In the genomic region with DNA sequence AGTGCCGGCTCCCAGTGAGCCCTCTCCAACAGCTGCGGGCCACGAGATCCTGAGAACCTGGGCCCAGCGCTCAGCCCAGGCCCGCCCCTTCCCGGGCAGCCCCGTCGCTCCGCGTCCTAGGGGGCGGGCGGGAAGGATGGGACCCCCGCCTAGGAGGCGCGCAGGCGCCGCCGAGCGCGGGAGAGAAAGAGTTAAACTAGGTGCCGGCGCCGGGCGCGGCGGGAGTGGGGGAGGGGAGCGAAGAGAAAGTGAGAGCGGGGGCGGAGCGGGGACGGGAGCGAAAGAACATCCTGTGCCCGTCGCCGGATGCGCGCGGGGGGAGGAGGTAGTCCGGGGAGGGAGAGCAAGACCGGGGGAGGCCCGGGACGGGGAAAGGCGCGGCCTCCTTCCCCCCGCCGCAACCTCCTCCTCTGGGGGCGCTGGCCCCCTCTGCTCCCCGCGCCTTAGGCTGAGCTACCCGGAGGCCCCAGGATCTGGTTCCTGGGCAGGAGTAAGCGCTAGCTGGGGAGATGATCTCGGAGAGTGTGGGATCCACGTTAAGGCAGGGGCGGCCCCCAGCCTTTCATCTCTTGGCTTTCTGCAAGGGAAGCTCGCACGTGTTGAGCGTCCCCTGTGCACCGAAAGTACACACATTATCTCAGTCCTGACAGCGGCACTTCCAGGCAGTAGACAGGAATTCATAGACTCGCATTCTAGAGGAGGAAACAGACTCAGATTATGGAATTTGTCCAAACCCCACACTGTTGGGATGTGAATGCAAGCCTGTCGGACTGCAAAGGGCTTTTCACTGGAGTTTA, we compare ENCODE assay signal across 1 cellular context.
A peak's percentile ranks its signal among the peaks of the same experiment; 100 is the strongest.
TF ChIP-seq lines count a peak whose summit lies in the region.

No MANE protein-coding gene starts in this region.

TF ChIP-seq in K562, 482 proteins besides CTCF, POLR2A, EP300 and RAD21 (continues in another document):
- no peak for TF ChIP-seq NR2C1 (IDR thresholded peaks at IDR 0.05)
- no peak for TF ChIP-seq NR2C1 (tag; IDR thresholded peaks at IDR 0.05)
- TF ChIP-seq MXI1 (IDR thresholded peaks at IDR 0.05; ENCODE audit: low read depth, low read length): peak; percentile 60; the same call in 1 of the 2 replicates
- no peak for TF ChIP-seq SMC3 (conservative IDR thresholded peaks at IDR 0.05; ENCODE audit: insufficient read depth, low read depth, low read length)
- TF ChIP-seq, protein P1, sequence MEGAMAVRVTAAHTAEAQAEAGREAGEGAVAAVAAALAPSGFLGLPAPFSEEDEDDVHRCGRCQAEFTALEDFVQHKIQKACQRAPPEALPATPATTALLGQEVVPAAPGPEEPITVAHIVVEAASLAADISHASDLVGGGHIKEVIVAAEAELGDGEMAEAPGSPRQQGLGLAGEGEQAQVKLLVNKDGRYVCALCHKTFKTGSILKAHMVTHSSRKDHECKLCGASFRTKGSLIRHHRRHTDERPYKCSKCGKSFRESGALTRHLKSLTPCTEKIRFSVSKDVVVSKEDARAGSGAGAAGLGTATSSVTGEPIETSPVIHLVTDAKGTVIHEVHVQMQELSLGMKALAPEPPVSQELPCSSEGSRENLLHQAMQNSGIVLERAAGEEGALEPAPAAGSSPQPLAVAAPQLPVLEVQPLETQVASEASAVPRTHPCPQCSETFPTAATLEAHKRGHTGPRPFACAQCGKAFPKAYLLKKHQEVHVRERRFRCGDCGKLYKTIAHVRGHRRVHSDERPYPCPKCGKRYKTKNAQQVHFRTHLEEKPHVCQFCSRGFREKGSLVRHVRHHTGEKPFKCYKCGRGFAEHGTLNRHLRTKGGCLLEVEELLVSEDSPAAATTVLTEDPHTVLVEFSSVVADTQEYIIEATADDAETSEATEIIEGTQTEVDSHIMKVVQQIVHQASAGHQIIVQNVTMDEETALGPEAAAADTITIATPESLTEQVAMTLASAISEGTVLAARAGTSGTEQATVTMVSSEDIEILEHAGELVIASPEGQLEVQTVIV (CRISPR knock-in tag; IDR thresholded peaks at IDR 0.05; ENCODE audit: borderline replicate concordance): no peak
- no peak for TF ChIP-seq TARDBP (IDR thresholded peaks at IDR 0.05)
- peak; percentile 93 for TF ChIP-seq CTBP1 (IDR thresholded peaks at IDR 0.05; ENCODE audit: borderline replicate concordance)
- TF ChIP-seq ZNF668 (CRISPR knock-in tag; IDR thresholded peaks at IDR 0.05): no peak
- TF ChIP-seq ZNF766 (CRISPR knock-in tag; conservative IDR thresholded peaks at IDR 0.05): no peak
- TF ChIP-seq, protein P2, sequence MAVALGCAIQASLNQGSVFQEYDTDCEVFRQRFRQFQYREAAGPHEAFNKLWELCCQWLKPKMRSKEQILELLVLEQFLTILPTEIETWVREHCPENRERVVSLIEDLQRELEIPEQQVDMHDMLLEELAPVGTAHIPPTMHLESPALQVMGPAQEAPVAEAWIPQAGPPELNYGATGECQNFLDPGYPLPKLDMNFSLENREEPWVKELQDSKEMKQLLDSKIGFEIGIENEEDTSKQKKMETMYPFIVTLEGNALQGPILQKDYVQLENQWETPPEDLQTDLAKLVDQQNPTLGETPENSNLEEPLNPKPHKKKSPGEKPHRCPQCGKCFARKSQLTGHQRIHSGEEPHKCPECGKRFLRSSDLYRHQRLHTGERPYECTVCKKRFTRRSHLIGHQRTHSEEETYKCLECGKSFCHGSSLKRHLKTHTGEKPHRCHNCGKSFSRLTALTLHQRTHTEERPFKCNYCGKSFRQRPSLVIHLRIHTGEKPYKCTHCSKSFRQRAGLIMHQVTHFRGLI (CRISPR knock-in tag; IDR thresholded peaks at IDR 0.05): no peak
- TF ChIP-seq HDGF (IDR thresholded peaks at IDR 0.05): no peak
- TF ChIP-seq, protein P3, sequence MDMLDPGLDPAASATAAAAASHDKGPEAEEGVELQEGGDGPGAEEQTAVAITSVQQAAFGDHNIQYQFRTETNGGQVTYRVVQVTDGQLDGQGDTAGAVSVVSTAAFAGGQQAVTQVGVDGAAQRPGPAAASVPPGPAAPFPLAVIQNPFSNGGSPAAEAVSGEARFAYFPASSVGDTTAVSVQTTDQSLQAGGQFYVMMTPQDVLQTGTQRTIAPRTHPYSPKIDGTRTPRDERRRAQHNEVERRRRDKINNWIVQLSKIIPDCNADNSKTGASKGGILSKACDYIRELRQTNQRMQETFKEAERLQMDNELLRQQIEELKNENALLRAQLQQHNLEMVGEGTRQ (CRISPR knock-in tag; IDR thresholded peaks at IDR 0.05): no peak
- TF ChIP-seq ZNF780A (CRISPR knock-in tag; IDR thresholded peaks at IDR 0.05): no peak
- no peak for TF ChIP-seq SPI1 (IDR thresholded peaks at IDR 0.05; ENCODE audit: borderline replicate concordance, low read depth, low read length)
- TF ChIP-seq FOXK1 (CRISPR knock-in tag; IDR thresholded peaks at IDR 0.05; ENCODE audit: borderline replicate concordance): no peak
- TF ChIP-seq ZNF146 (CRISPR knock-in tag; IDR thresholded peaks at IDR 0.05; ENCODE audit: unreplicated experiment): no peak
- TF ChIP-seq, protein P4, sequence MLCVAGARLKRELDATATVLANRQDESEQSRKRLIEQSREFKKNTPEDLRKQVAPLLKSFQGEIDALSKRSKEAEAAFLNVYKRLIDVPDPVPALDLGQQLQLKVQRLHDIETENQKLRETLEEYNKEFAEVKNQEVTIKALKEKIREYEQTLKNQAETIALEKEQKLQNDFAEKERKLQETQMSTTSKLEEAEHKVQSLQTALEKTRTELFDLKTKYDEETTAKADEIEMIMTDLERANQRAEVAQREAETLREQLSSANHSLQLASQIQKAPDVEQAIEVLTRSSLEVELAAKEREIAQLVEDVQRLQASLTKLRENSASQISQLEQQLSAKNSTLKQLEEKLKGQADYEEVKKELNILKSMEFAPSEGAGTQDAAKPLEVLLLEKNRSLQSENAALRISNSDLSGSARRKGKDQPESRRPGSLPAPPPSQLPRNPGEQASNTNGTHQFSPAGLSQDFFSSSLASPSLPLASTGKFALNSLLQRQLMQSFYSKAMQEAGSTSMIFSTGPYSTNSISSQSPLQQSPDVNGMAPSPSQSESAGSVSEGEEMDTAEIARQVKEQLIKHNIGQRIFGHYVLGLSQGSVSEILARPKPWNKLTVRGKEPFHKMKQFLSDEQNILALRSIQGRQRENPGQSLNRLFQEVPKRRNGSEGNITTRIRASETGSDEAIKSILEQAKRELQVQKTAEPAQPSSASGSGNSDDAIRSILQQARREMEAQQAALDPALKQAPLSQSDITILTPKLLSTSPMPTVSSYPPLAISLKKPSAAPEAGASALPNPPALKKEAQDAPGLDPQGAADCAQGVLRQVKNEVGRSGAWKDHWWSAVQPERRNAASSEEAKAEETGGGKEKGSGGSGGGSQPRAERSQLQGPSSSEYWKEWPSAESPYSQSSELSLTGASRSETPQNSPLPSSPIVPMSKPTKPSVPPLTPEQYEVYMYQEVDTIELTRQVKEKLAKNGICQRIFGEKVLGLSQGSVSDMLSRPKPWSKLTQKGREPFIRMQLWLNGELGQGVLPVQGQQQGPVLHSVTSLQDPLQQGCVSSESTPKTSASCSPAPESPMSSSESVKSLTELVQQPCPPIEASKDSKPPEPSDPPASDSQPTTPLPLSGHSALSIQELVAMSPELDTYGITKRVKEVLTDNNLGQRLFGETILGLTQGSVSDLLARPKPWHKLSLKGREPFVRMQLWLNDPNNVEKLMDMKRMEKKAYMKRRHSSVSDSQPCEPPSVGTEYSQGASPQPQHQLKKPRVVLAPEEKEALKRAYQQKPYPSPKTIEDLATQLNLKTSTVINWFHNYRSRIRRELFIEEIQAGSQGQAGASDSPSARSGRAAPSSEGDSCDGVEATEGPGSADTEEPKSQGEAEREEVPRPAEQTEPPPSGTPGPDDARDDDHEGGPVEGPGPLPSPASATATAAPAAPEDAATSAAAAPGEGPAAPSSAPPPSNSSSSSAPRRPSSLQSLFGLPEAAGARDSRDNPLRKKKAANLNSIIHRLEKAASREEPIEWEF (CRISPR knock-in tag; IDR thresholded peaks at IDR 0.05): no peak
- TF ChIP-seq ZNF354B (CRISPR knock-in tag; IDR thresholded peaks at IDR 0.05): no peak
- TF ChIP-seq SMARCC2 (IDR thresholded peaks at IDR 0.05; ENCODE audit: low read depth): 0 out of 2 replicates have a peak, but pooled peaks have one; percentile 26
- peak; percentile 44; the same call in 1 of the 2 replicates for TF ChIP-seq FOXM1 (IDR thresholded peaks at IDR 0.05; ENCODE audit: low read depth)
- no peak; the same call in 1 of the 2 replicates for TF ChIP-seq FOXM1 (CRISPR knock-in tag; IDR thresholded peaks at IDR 0.05; ENCODE audit: low read depth)
- TF ChIP-seq SNIP1 (IDR thresholded peaks at IDR 0.05; ENCODE audit: low read depth): no peak
- no peak for TF ChIP-seq NFE2L1 (tag; IDR thresholded peaks at IDR 0.05; ENCODE audit: borderline replicate concordance, low read depth)
- TF ChIP-seq, protein P5, sequence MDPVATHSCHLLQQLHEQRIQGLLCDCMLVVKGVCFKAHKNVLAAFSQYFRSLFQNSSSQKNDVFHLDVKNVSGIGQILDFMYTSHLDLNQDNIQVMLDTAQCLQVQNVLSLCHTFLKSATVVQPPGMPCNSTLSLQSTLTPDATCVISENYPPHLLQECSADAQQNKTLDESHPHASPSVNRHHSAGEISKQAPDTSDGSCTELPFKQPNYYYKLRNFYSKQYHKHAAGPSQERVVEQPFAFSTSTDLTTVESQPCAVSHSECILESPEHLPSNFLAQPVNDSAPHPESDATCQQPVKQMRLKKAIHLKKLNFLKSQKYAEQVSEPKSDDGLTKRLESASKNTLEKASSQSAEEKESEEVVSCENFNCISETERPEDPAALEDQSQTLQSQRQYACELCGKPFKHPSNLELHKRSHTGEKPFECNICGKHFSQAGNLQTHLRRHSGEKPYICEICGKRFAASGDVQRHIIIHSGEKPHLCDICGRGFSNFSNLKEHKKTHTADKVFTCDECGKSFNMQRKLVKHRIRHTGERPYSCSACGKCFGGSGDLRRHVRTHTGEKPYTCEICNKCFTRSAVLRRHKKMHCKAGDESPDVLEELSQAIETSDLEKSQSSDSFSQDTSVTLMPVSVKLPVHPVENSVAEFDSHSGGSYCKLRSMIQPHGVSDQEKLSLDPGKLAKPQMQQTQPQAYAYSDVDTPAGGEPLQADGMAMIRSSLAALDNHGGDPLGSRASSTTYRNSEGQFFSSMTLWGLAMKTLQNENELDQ (CRISPR knock-in tag; IDR thresholded peaks at IDR 0.05; ENCODE audit: borderline replicate concordance): no peak; the same call in 1 of the 2 replicates
- TF ChIP-seq, protein P6, sequence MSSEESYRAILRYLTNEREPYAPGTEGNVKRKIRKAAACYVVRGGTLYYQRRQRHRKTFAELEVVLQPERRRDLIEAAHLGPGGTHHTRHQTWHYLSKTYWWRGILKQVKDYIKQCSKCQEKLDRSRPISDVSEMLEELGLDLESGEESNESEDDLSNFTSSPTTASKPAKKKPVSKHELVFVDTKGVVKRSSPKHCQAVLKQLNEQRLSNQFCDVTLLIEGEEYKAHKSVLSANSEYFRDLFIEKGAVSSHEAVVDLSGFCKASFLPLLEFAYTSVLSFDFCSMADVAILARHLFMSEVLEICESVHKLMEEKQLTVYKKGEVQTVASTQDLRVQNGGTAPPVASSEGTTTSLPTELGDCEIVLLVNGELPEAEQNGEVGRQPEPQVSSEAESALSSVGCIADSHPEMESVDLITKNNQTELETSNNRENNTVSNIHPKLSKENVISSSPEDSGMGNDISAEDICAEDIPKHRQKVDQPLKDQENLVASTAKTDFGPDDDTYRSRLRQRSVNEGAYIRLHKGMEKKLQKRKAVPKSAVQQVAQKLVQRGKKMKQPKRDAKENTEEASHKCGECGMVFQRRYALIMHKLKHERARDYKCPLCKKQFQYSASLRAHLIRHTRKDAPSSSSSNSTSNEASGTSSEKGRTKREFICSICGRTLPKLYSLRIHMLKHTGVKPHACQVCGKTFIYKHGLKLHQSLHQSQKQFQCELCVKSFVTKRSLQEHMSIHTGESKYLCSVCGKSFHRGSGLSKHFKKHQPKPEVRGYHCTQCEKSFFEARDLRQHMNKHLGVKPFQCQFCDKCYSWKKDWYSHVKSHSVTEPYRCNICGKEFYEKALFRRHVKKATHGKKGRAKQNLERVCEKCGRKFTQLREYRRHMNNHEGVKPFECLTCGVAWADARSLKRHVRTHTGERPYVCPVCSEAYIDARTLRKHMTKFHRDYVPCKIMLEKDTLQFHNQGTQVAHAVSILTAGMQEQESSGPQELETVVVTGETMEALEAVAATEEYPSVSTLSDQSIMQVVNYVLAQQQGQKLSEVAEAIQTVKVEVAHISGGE (CRISPR knock-in tag; IDR thresholded peaks at IDR 0.05): peak in 2 of 3 experiments; percentile 24 to 87; a peak in 3 of 6 replicates
- no peak for TF ChIP-seq DMBX1 (CRISPR knock-in tag; IDR thresholded peaks at IDR 0.05; ENCODE audit: borderline replicate concordance)
- no peak for TF ChIP-seq HSF4 (CRISPR knock-in tag; IDR thresholded peaks at IDR 0.05; ENCODE audit: borderline replicate concordance)
- TF ChIP-seq PHB (CRISPR knock-in tag; IDR thresholded peaks at IDR 0.05): no peak
- peak; percentile 77 for TF ChIP-seq BCOR (IDR thresholded peaks at IDR 0.05)
- 0 out of 2 replicates have a peak, but pooled peaks have one; percentile 3 for TF ChIP-seq ZKSCAN1 (IDR thresholded peaks at IDR 0.05; ENCODE audit: low read depth, low read length)
- TF ChIP-seq ETV5 (CRISPR knock-in tag; IDR thresholded peaks at IDR 0.05; ENCODE audit: low read depth): peak; percentile 83
- no peak for TF ChIP-seq GTF2F1 (IDR thresholded peaks at IDR 0.05; ENCODE audit: low read depth, low read length)
- TF ChIP-seq TOE1 (IDR thresholded peaks at IDR 0.05; ENCODE audit: borderline replicate concordance): peak; percentile 87
- TF ChIP-seq TOE1 (CRISPR knock-in tag; IDR thresholded peaks at IDR 0.05; ENCODE audit: borderline replicate concordance, low read depth): no peak
- TF ChIP-seq, protein P7, sequence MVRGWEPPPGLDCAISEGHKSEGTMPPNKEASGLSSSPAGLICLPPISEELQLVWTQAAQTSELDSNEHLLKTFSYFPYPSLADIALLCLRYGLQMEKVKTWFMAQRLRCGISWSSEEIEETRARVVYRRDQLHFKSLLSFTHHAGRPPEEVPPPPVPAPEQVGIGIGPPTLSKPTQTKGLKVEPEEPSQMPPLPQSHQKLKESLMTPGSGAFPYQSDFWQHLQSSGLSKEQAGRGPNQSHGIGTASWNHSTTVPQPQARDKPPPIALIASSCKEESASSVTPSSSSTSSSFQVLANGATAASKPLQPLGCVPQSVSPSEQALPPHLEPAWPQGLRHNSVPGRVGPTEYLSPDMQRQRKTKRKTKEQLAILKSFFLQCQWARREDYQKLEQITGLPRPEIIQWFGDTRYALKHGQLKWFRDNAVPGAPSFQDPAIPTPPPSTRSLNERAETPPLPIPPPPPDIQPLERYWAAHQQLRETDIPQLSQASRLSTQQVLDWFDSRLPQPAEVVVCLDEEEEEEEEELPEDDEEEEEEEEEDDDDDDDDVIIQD (CRISPR knock-in tag; IDR thresholded peaks at IDR 0.05): no peak
- TF ChIP-seq, protein P8, sequence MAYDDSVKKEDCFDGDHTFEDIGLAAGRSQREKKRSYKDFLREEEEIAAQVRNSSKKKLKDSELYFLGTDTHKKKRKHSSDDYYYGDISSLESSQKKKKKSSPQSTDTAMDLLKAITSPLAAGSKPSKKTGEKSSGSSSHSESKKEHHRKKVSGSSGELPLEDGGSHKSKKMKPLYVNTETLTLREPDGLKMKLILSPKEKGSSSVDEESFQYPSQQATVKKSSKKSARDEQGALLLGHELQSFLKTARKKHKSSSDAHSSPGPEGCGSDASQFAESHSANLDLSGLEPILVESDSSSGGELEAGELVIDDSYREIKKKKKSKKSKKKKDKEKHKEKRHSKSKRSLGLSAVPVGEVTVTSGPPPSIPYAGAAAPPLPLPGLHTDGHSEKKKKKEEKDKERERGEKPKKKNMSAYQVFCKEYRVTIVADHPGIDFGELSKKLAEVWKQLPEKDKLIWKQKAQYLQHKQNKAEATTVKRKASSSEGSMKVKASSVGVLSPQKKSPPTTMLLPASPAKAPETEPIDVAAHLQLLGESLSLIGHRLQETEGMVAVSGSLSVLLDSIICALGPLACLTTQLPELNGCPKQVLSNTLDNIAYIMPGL (CRISPR knock-in tag; IDR thresholded peaks at IDR 0.05): no peak
